ENCODE assay signal across 8 cellular contexts in the genomic region with DNA sequence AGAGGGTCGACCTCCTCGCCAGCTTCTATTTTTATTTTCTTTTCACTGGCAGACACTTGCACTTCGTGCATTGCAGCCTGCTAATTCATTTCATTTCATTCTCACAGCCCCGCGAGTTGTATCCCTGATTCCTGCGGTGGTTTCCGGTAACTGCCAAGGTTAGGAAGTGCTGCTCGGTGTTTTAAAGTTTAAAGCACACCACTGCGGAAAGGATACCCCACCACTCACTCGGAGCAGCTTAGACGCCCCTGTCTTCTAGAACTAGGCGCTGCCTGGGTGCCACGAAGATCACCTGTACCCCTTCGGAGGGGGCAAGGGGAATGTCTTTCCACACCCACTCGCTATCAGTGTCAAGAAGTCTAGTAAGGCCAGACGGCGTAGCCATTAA. TPM values are rescaled to one million over a fixed set of nuclear protein-coding genes. Genes with fewer than 3 reads are reported as not detected.
DNase-seq lines count a peak whose midpoint lies in the region; ATAC-seq and TF ChIP-seq lines count a peak whose summit lies in the region.

No MANE protein-coding gene starts in this region.

- peak overlapping the region; percentile 84 for H3K4me2 ChIP-seq in neural progenitor cell

- H3K27me3 ChIP-seq in A673 (replicated peaks; ENCODE audit: insufficient read depth, low read depth, low read length, poor library complexity) (no peaks in the 10 kb centered on the region), HUES6 (ENCODE audit: control insufficient read depth, insufficient read depth, low read length) (no peaks in the 10 kb centered on the region), esophagus (ENCODE audit: control insufficient read depth in 1 of 2, insufficient read depth in 2 of 2, low read length in 2 of 2) (no peaks in the 10 kb centered on the region), neural progenitor cell (no peaks in the 10 kb centered on the region)

- H3K36me3 ChIP-seq in A673 (ENCODE audit: insufficient read depth, low read length, poor library complexity, severe bottlenecking) (peaks cover 5% of the 10 kb centered on the region), HUES6 (ENCODE audit: control insufficient read depth, insufficient read depth, low read length) (peaks cover 17% of the 10 kb centered on the region), esophagus (ENCODE audit: control insufficient read depth in 2 of 2, insufficient read depth in 2 of 2, low read length in 1 of 2) (peaks cover 0 to 3% of the 10 kb centered on the region in 2 donors), neural progenitor cell (peaks cover 14% of the 10 kb centered on the region)

- H3K9ac ChIP-seq in HUES6 (ENCODE audit: low read length) (peak overlapping the region; percentile 64), neural progenitor cell (peak overlapping the region; percentile 61)

- H2AFZ ChIP-seq in neural progenitor cell (replicated peaks), result peak overlapping the region; percentile 71

- H3K9me3 ChIP-seq in A673 (ENCODE audit: low read depth, low read length, poor library complexity, severe bottlenecking) (no peaks in the 10 kb centered on the region), HUES6 (ENCODE audit: control insufficient read depth, insufficient read depth, low read depth, low read length) (no peaks in the 10 kb centered on the region), esophagus (ENCODE audit: control insufficient read depth in 2 of 2, insufficient read depth in 1 of 2, low read depth in 1 of 2, low read length in 1 of 2) (no peaks in the 10 kb centered on the region), neural progenitor cell (ENCODE audit: low read depth) (no peaks in the 10 kb centered on the region)

- TF ChIP-seq CTCF in A673 (conservative IDR thresholded peaks at IDR 0.05; ENCODE audit: low read depth, low read length), result no peak
- TF ChIP-seq CTCF in neural progenitor cell (IDR thresholded peaks at IDR 0.05), result no peak

- H3K4me3 Mint-ChIP-seq in activated CD4-positive, alpha-beta T cell treated with anti-CD3 and anti-CD28 coated beads, Interleukin-2, amount 10 ng/mL, durations not matched to agents 7 days and 5 days, result peak overlapping the region; percentile 94
- peak overlapping the region; percentile 97 for H3K4me3 Mint-ChIP-seq in neural progenitor cell

- no peaks in the 10 kb centered on the region for H3K27me3 Mint-ChIP-seq in activated CD4-positive, alpha-beta T cell treated with anti-CD3 and anti-CD28 coated beads, Interleukin-2, amount 10 ng/mL, durations not matched to agents 7 days and 5 days
- no peaks in the 10 kb centered on the region for H3K27me3 Mint-ChIP-seq in neural progenitor cell (ENCODE audit: insufficient read depth, low read depth)

- H3K79me2 ChIP-seq in neural progenitor cell (ENCODE audit: low read depth), result peaks cover 46% of the 10 kb centered on the region

- peak; percentile 3 for ATAC-seq in GM19023 (IDR thresholded peaks at IDR 0.05; ENCODE audit: unreplicated experiment)
- ATAC-seq in GM21423 (IDR thresholded peaks at IDR 0.05; ENCODE audit: unreplicated experiment), result no peak
- no peak for ATAC-seq in HG03469 (IDR thresholded peaks at IDR 0.05; ENCODE audit: unreplicated experiment)

- POLR2A ChIA-PET in A673 (lab: Charles Lee; ENCODE audit: low non-redundant PET), result no interaction called here
- POLR2A ChIA-PET in activated CD4-positive, alpha-beta T cell treated with anti-CD3 and anti-CD28 coated beads, Interleukin-2, amount 10 ng/mL, durations not matched to agents 7 days and 5 days (lab: Charles Lee), result interaction anchor here (0.6 to 1.2 kb wide), 3 partner anchors 125 to 185 kb away, joined by 3 to 4 read pairs (median 4); no protein-coding TSS in a partner anchor

- intact Hi-C loops in A673 (cut with micrococcal nuclease; ENCODE audit: unreplicated experiment), result loop anchor here (1.0 to 10.0 kb wide), 4 partner anchors 42 to 617 kb away; partner anchors contain the start of gene HEATR3

- peaks cover 12% of the 10 kb centered on the region for H3K36me3 Mint-ChIP-seq in activated CD4-positive, alpha-beta T cell treated with anti-CD3 and anti-CD28 coated beads, Interleukin-2, amount 10 ng/mL, durations not matched to agents 7 days and 5 days (ENCODE audit: low read depth)
- H3K36me3 Mint-ChIP-seq in neural progenitor cell, result peaks cover 2% of the 10 kb centered on the region

- H3K27ac Mint-ChIP-seq in activated CD4-positive, alpha-beta T cell treated with anti-CD3 and anti-CD28 coated beads, Interleukin-2, amount 10 ng/mL, durations not matched to agents 7 days and 5 days, result peak overlapping the region; percentile 95
- peak overlapping the region; percentile 53 for H3K27ac Mint-ChIP-seq in neural progenitor cell

- peak; percentile 36 for DNase-seq in A673 (ENCODE audit: low spot score)
- DNase-seq in activated CD4-positive, alpha-beta T cell treated with anti-CD3 and anti-CD28 coated beads, Interleukin-2, amount 10 ng/mL, durations not matched to agents 7 days and 5 days, result peak; percentile 37
- DNase-seq in neural progenitor cell (ENCODE audit: low spot score), result no peak

- peaks cover 18% of the 10 kb centered on the region for H4K20me1 ChIP-seq in neural progenitor cell (ENCODE audit: low read depth)

- 0% methylated on average over 17 of the region's 17 CpGs for WGBS in esophagus, 2 donors

- CTCF ChIA-PET in A673 (lab: Charles Lee), result interaction anchor here (0.6 to 2.5 kb wide), 11 partner anchors 14 to 781 kb away, joined by 3 to 46 read pairs (median 5); partner anchors contain the start of gene HEATR3
- CTCF ChIA-PET in activated CD4-positive, alpha-beta T cell treated with anti-CD3 and anti-CD28 coated beads, Interleukin-2, amount 10 ng/mL, durations not matched to agents 7 days and 5 days (lab: Charles Lee), result interaction anchor here (0.5 to 2.4 kb wide), 73 partner anchors 8 to 786 kb away, joined by 3 to 25 read pairs (median 4); partner anchors contain the start of genes ADCY7, BRD7, HEATR3 and ZNF423

- H3F3A ChIP-seq in neural progenitor cell (ENCODE audit: low read depth), result peaks cover 8% of the 10 kb centered on the region

- H3K27ac ChIP-seq in A673 (ENCODE audit: low read depth, low read length, poor library complexity, severe bottlenecking) (peak overlapping the region; percentile 68), HUES6 (ENCODE audit: low read depth, low read length) (no peak overlapping the region), esophagus (ENCODE audit: low read depth in 2 of 2, low read length in 1 of 2) (peak overlapping the region; percentile 82 to 88), neural progenitor cell (no peak overlapping the region)

- H3K4me1 ChIP-seq in A673 (ENCODE audit: insufficient read depth, low read length, poor library complexity, severe bottlenecking) (peaks cover 22% of the 10 kb centered on the region), HUES6 (ENCODE audit: control insufficient read depth, insufficient read depth, low read length) (peaks cover 8% of the 10 kb centered on the region), esophagus (ENCODE audit: control insufficient read depth in 2 of 2, insufficient read depth in 2 of 2, low read length in 1 of 2) (no peaks in the 10 kb centered on the region), neural progenitor cell (peaks cover 20% of the 10 kb centered on the region)

- peaks cover 28% of the 10 kb centered on the region for H3K4me1 Mint-ChIP-seq in activated CD4-positive, alpha-beta T cell treated with anti-CD3 and anti-CD28 coated beads, Interleukin-2, amount 10 ng/mL, durations not matched to agents 7 days and 5 days
- H3K4me1 Mint-ChIP-seq in neural progenitor cell, result peaks cover 21% of the 10 kb centered on the region

- no TSS peak for BruUV-seq in A673 (replicated peaks; lab: Mats Ljungman, UMichigan)

- H3K4me3 ChIP-seq in A673 (ENCODE audit: low read depth, low read length, poor library complexity, severe bottlenecking) (peak overlapping the region; percentile 91), HUES6 (ENCODE audit: low read depth, low read length) (peak overlapping the region; percentile 75), esophagus (ENCODE audit: low read depth in 1 of 2, low read length in 2 of 2) (peak overlapping the region; percentile 92 to 99), neural progenitor cell (peak overlapping the region; percentile 90)

- H3K9me3 Mint-ChIP-seq in activated CD4-positive, alpha-beta T cell treated with anti-CD3 and anti-CD28 coated beads, Interleukin-2, amount 10 ng/mL, durations not matched to agents 7 days and 5 days, result no peaks in the 10 kb centered on the region
- H3K9me3 Mint-ChIP-seq in neural progenitor cell, result no peaks in the 10 kb centered on the region

RNA-seq across cellular contexts. Expression of gene CNEP1R1, which starts 0.5 kb away (rescaled TPM):
- total RNA-seq in A673 (2021), result 23.5 and 24.2 TPM in 2 replicates
- 10 to 100 TPM; 22.7 to 29.1 TPM for total RNA-seq in activated CD4-positive, alpha-beta T cell treated with anti-CD3 and anti-CD28 coated beads, Interleukin-2, amount 10 ng/mL, durations not matched to agents 7 days and 5 days
- polyA plus RNA-seq in esophagus, result 10 to 100 TPM in 1 of 2 donors, 1 to 10 TPM in 1; 8.3 to 14.8 TPM
- 37.9 and 52.7 TPM in 2 replicates for total RNA-seq in neural progenitor cell (ENCODE audit: low replicate concordance)

RNA-seq across cellular contexts. Expression of gene HEATR3, which starts 40.2 kb away (rescaled TPM):
- 29.4 and 41.8 TPM in 2 replicates for total RNA-seq in A673 (2021)
- total RNA-seq in activated CD4-positive, alpha-beta T cell treated with anti-CD3 and anti-CD28 coated beads, Interleukin-2, amount 10 ng/mL, durations not matched to agents 7 days and 5 days, result 10 to 100 TPM; 21.5 to 21.6 TPM
- 1 to 10 TPM; 3.9 to 6.3 TPM for polyA plus RNA-seq in esophagus
- total RNA-seq in neural progenitor cell (ENCODE audit: low replicate concordance), result 23.9 and 26.7 TPM in 2 replicates

Comparison
In these comparisons a context has a peak if more than half of its experiments do, and no peak if none do; other contexts are left out.
1. H3K27ac ChIP-seq: peak in A673 (single experiment) and esophagus (2 of 2); none in HUES6 (single experiment) and neural progenitor cell (single experiment).
2. Peak in every context shown above with its lines, with median percentiles within 50 percentile points of each other: H3K4me3 ChIP-seq.